ENCODE assay signal across 8 cellular contexts in the genomic region with DNA sequence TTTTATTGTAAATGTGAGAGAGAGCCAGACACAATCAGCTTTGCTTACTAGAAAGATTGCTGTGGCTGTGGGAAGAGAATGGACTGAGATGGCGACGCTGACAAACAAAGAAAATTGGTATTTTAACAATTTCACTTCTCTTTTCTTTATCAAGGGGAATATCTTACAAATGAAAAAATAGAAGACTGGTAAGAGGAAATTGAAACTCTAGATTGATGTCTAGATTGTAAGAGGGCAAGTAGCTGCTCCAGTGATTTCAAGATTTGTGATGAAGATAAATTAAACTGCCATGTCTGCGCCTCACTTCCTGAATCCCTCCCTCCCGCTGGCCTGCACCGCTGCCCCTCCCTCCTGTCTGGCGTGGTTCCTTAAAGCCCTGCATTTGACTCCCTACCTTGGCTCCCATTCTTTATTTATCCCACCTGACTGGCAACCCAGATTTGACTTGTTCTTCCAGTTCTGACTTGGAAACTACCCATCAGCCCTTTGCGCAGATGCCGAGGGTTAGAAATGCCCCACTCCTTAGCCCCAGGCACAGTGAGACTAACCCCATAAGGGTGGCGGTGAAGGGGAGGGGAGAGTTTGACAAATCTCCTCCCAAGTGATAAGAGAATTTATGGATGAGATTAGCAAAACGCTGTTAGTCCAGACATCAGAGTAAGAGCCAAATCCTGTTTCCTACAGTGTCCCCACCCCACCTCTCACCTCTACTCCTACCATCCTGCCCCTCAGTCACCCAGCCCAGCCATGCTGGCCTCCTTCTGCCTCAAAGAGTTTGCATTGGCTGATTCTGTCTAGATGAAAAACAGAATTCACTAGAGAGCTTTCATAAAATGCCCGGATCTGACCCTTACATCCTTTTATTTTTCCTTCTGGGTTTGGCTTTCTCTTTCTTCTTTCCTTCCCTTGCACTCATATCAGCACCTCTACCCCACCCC.
DNase-seq lines count a peak whose midpoint lies in the region; ATAC-seq and TF ChIP-seq lines count a peak whose summit lies in the region.

No MANE protein-coding gene starts in this region.

- H3K9me3 ChIP-seq in OCI-LY3 (ENCODE audit: insufficient read depth, low read length): 0 out of 2 replicates have a peak, but pooled peaks cover 10% of the 10 kb centered on the region

- peaks cover 22% of the 10 kb centered on the region for H3K4me1 Mint-ChIP-seq in activated CD8-positive, alpha-beta memory T cell treated with anti-CD3 and anti-CD28 coated beads, Interleukin-2, amount 10 ng/mL, durations not matched to agents 7 days and 5 days
- peaks cover 23% of the 10 kb centered on the region for H3K4me1 Mint-ChIP-seq in endothelial cell (ENCODE audit: unreplicated experiment)

- H3K27me3 Mint-ChIP-seq in activated CD8-positive, alpha-beta memory T cell treated with anti-CD3 and anti-CD28 coated beads, Interleukin-2, amount 10 ng/mL, durations not matched to agents 7 days and 5 days: no peaks in the 10 kb centered on the region
- H3K27me3 Mint-ChIP-seq in endothelial cell (ENCODE audit: unreplicated experiment): peaks cover 5% of the 10 kb centered on the region

- peak overlapping the region; percentile 84 for H3K4me2 ChIP-seq in OCI-LY3 (ENCODE audit: low read length)

- peaks cover 41% of the 10 kb centered on the region for H3K4me1 ChIP-seq in OCI-LY3 (ENCODE audit: low read length)

- peak overlapping the region; percentile 86 for H3K27ac ChIP-seq in OCI-LY3 (ENCODE audit: low read length)

- peak overlapping the region; percentile 78 for H3K27ac Mint-ChIP-seq in activated CD8-positive, alpha-beta memory T cell treated with anti-CD3 and anti-CD28 coated beads, Interleukin-2, amount 10 ng/mL, durations not matched to agents 7 days and 5 days
- peak overlapping the region; percentile 50 for H3K27ac Mint-ChIP-seq in endothelial cell (ENCODE audit: unreplicated experiment)

- peak overlapping the region; percentile 74 for H3K4me3 ChIP-seq in OCI-LY3 (ENCODE audit: low read length)

- no peaks in the 10 kb centered on the region for H3K79me2 ChIP-seq in OCI-LY3 (ENCODE audit: low read length)

- DNase-seq in activated CD8-positive, alpha-beta memory T cell treated with anti-CD3 and anti-CD28 coated beads, Interleukin-2, amount 10 ng/mL, durations not matched to agents 7 days and 5 days: peak; percentile 45
- DNase-seq in activated CD8-positive, alpha-beta memory T cell treated with anti-CD3 and anti-CD28 coated beads, Interleukin-2, amount 50 U/mL, for 4 hours: no peak
- DNase-seq in endothelial cell (ENCODE audit: low spot score) (no peak), renal cortical epithelial cell (ENCODE audit: low read depth) (peak; percentile 28), GF-D8 (lab: John Stamatoyannopoulos, UW) (no peak), HUDEP-2 (lab: John Stamatoyannopoulos, UW; ENCODE audit: unreplicated experiment in 76 of 76) (no peak)

- TF ChIP-seq CTCF in OCI-LY3 (IDR thresholded peaks at IDR 0.05; ENCODE audit: low read depth, low read length) (no peak), endothelial cell (IDR thresholded peaks at IDR 0.05; ENCODE audit: unreplicated experiment) (no peak)

- peak; percentile 59 for ATAC-seq in activated CD8-positive, alpha-beta memory T cell treated with anti-CD3 and anti-CD28 coated beads, Interleukin-2, amount 10 ng/mL, durations not matched to agents 7 days and 5 days
- peak; percentile 28 for ATAC-seq in HG03039 (IDR thresholded peaks at IDR 0.05; ENCODE audit: unreplicated experiment)

- CTCF ChIA-PET in activated CD8-positive, alpha-beta memory T cell treated with anti-CD3 and anti-CD28 coated beads, Interleukin-2, amount 10 ng/mL, durations not matched to agents 7 days and 5 days (lab: Charles Lee): interaction anchor here (0.7 to 5.8 kb wide), 15 partner anchors 11 to 424 kb away, joined by 3 to 42 read pairs (median 5); partner anchors contain the start of gene ATF7IP

- H3K9me3 Mint-ChIP-seq in activated CD8-positive, alpha-beta memory T cell treated with anti-CD3 and anti-CD28 coated beads, Interleukin-2, amount 10 ng/mL, durations not matched to agents 7 days and 5 days (ENCODE audit: low read depth): peaks cover 5% of the 10 kb centered on the region
- H3K9me3 Mint-ChIP-seq in endothelial cell (ENCODE audit: unreplicated experiment): peaks cover 3% of the 10 kb centered on the region

- H3K9ac ChIP-seq in OCI-LY3 (ENCODE audit: low read length): peak overlapping the region; percentile 73

- peak overlapping the region; percentile 84 for H2AFZ ChIP-seq in OCI-LY3 (ENCODE audit: low read depth, low read length)

- peaks cover 19% of the 10 kb centered on the region for H3K36me3 Mint-ChIP-seq in activated CD8-positive, alpha-beta memory T cell treated with anti-CD3 and anti-CD28 coated beads, Interleukin-2, amount 10 ng/mL, durations not matched to agents 7 days and 5 days
- peaks cover 13% of the 10 kb centered on the region for H3K36me3 Mint-ChIP-seq in endothelial cell (ENCODE audit: low read depth, unreplicated experiment)

- peaks cover 4% of the 10 kb centered on the region for H3K36me3 ChIP-seq in OCI-LY3 (replicated peaks; ENCODE audit: low read depth, low read length)

- peak overlapping the region; percentile 66 for H3K4me3 Mint-ChIP-seq in activated CD8-positive, alpha-beta memory T cell treated with anti-CD3 and anti-CD28 coated beads, Interleukin-2, amount 10 ng/mL, durations not matched to agents 7 days and 5 days
- H3K4me3 Mint-ChIP-seq in endothelial cell (ENCODE audit: unreplicated experiment): peak overlapping the region; percentile 47

- H4K20me1 ChIP-seq in OCI-LY3 (ENCODE audit: insufficient read depth, low read length): no peaks in the 10 kb centered on the region

- H3K27me3 ChIP-seq in OCI-LY3 (ENCODE audit: low read depth, low read length): no peaks in the 10 kb centered on the region

Comparison
In these comparisons a context has a peak if more than half of its experiments do, and no peak if none do; other contexts are left out.
1. DNase-seq: peak in activated CD8-positive, alpha-beta memory T cell treated with anti-CD3 and anti-CD28 coated beads, Interleukin-2, amount 10 ng/mL, durations not matched to agents 7 days and 5 days (single experiment) and renal cortical epithelial cell (single experiment); none in activated CD8-positive, alpha-beta memory T cell treated with anti-CD3 and anti-CD28 coated beads, Interleukin-2, amount 50 U/mL, for 4 hours (single experiment), endothelial cell (single experiment), GF-D8 (single experiment) and HUDEP-2 (0 of 76).